ENCODE assay signal across 15 cellular contexts in the genomic region with DNA sequence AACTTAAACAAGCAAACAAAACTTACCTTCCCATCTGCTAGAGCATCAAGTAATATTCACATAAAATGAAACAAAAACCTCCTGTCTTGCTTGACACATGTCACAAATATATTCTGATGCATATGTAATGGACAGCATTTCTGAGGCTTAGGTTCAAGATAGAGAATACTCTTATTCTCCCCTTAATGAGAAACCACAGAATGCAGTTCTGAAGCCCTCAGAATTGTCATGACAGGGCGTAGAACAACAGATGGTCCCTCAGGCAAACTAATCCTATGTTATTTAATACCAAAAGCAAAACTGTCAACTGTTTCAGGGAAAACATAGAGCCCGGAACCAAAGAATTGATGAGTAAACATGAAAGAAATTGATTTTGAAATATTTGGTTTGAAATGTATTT.
"Had no signal": no experiment of that assay in that cellular context is flagged by ENCODE, and none has a peak within 500 bp of the region (broad histone marks: within the 10 kb centered on the region; RNA-seq: fewer than 3 reads in every experiment).

No MANE protein-coding gene starts in this region.

- H3K4me3 ChIP-seq: body of pancreas, esophagus squamous epithelium, neural progenitor cell, tibial artery had no signal

- H3K9me3 ChIP-seq: body of pancreas, esophagus squamous epithelium, tibial artery had no signal

- H2AFZ ChIP-seq: neural progenitor cell had no signal

- DNase-seq: activated CD4-positive, alpha-beta T cell treated with anti-CD3 and anti-CD28 coated beads for 36 hours; activated CD4-positive, alpha-beta T cell treated with anti-CD3 and anti-CD28 coated beads, Interleukin-2, amount 50 U/mL, for 48 hours; activated naive CD4-positive, alpha-beta T cell; activated naive CD8-positive, alpha-beta T cell treated with anti-CD3 and anti-CD28 coated beads, Interleukin-2, amount 10 ng/mL, durations not matched to agents 7 days and 5 days; body of pancreas; effector memory CD8-positive, alpha-beta T cell; esophagus squamous epithelium; naive thymus-derived CD4-positive, alpha-beta T cell; stimulated activated CD4-positive, alpha-beta T cell treated with anti-CD3 and anti-CD28 coated beads, Interleukin-12 subunit alpha, Interleukin-12 subunit beta, amount 100 ng/mL, for 4 hours; stimulated activated CD4-positive, alpha-beta T cell treated with anti-CD3 and anti-CD28 coated beads, Interleukin-1b, Interleukin-23, amount 100 ng/mL, for 48 hours; stimulated activated CD8-positive, alpha-beta memory T cell treated with anti-CD3 and anti-CD28 coated beads, Interleukin-4, amount 100 ng/mL, for 48 hours; stimulated activated naive CD4-positive, alpha-beta T cell treated with Interleukin-2 at 50 U/mL for 16 hours; tibial artery had no signal

- H3K4me1 ChIP-seq: body of pancreas, esophagus squamous epithelium, tibial artery had no signal

- ATAC-seq: activated CD4-positive, alpha-beta T cell treated with anti-CD3 and anti-CD28 coated beads for 36 hours; body of pancreas; effector memory CD8-positive, alpha-beta T cell; naive thymus-derived CD4-positive, alpha-beta T cell; WTC11 had no signal

- H3K9ac ChIP-seq: neural progenitor cell had no signal

- H3K27ac ChIP-seq: body of pancreas, esophagus squamous epithelium, neural progenitor cell, tibial artery had no signal

- H3K27me3 ChIP-seq: body of pancreas, esophagus squamous epithelium, neural progenitor cell, tibial artery had no signal

- H3K36me3 ChIP-seq: esophagus squamous epithelium, neural progenitor cell, tibial artery had no signal

- H3K4me2 ChIP-seq: neural progenitor cell had no signal
